Comparison of ENCODE assay signal across 24 cellular contexts in genomic region chr3:20462723-20463122, GRCh38.
"Had no signal": no experiment of that assay in that cellular context is flagged by ENCODE, and none has a peak within 500 bp of the region (broad histone marks: within the 10 kb centered on the region; RNA-seq: fewer than 3 reads in every experiment).

No MANE protein-coding gene starts in this region.

- H3K36me3 ChIP-seq: esophagus squamous epithelium, lower lobe of right lung, transverse colon, uterus had no signal

- H3K4me1 Mint-ChIP-seq: activated B cell treated with CpG ODN at 0.5 μM for 24 hours; activated naive CD8-positive, alpha-beta T cell treated with anti-CD3 and anti-CD28 coated beads for 36 hours; nephron progenitor cell; stimulated activated memory B cell treated with anti-CD40 and anti-IgM and Interleukin-4, amounts not matched to agents 10 μg/mL and 1 μg/mL and 100 μg/mL, for 72 hours had no signal

- H3K9me3 ChIP-seq: lower lobe of right lung, uterus had no signal

- H3K4me3 ChIP-seq: esophagus squamous epithelium, lower lobe of right lung, mucosa of descending colon, transverse colon, uterus had no signal

- ATAC-seq: left lobe of liver; lower lobe of right lung; mucosa of descending colon; sciatic nerve; stimulated activated memory B cell treated with anti-CD40 and anti-IgM and Interleukin-4, amounts not matched to agents 10 μg/mL and 1 μg/mL and 100 μg/mL, for 72 hours had no signal

- H3K27me3 Mint-ChIP-seq: activated B cell treated with CpG ODN at 0.5 μM for 24 hours; activated CD4-positive, alpha-beta memory T cell treated with anti-CD3 and anti-CD28 coated beads for 36 hours; activated naive CD8-positive, alpha-beta T cell treated with anti-CD3 and anti-CD28 coated beads for 36 hours; stimulated activated memory B cell treated with anti-CD40 and anti-IgM and Interleukin-4, amounts not matched to agents 10 μg/mL and 1 μg/mL and 100 μg/mL, for 72 hours had no signal

- H3K4me3 Mint-ChIP-seq: activated B cell treated with CpG ODN at 0.5 μM for 24 hours; activated CD4-positive, alpha-beta memory T cell treated with anti-CD3 and anti-CD28 coated beads for 36 hours; activated naive CD8-positive, alpha-beta T cell treated with anti-CD3 and anti-CD28 coated beads for 36 hours; nephron progenitor cell; stimulated activated memory B cell treated with anti-CD40 and anti-IgM and Interleukin-4, amounts not matched to agents 10 μg/mL and 1 μg/mL and 100 μg/mL, for 72 hours had no signal

- H3K27ac Mint-ChIP-seq: activated B cell treated with CpG ODN at 0.5 μM for 24 hours; activated CD4-positive, alpha-beta memory T cell treated with anti-CD3 and anti-CD28 coated beads for 36 hours; activated naive CD8-positive, alpha-beta T cell treated with anti-CD3 and anti-CD28 coated beads for 36 hours; nephron progenitor cell; stimulated activated memory B cell treated with anti-CD40 and anti-IgM and Interleukin-4, amounts not matched to agents 10 μg/mL and 1 μg/mL and 100 μg/mL, for 72 hours had no signal

- H3K27me3 ChIP-seq: esophagus squamous epithelium, transverse colon, uterus had no signal

- DNase-seq: activated B cell treated with CpG ODN at 0.5 μM for 24 hours; activated CD4-positive, alpha-beta memory T cell treated with anti-CD3 and anti-CD28 coated beads for 36 hours; activated CD4-positive, alpha-beta T cell treated with anti-CD3 and anti-CD28 coated beads for 4 hours; activated naive CD4-positive, alpha-beta T cell treated with Interleukin-2 at 50 U/mL for 16 hours; activated naive CD8-positive, alpha-beta T cell treated with anti-CD3 and anti-CD28 coated beads for 36 hours; activated T-cell treated with anti-CD3 and anti-CD28 coated beads, Interleukin-2, amount 50 U/mL, for 48 hours; amygdala; caudate nucleus; effector memory CD4-positive, alpha-beta T cell; esophagus squamous epithelium; kidney; lower lobe of right lung; mesendoderm; mucosa of descending colon; nephron progenitor cell; nucleus accumbens; small intestine; stimulated activated CD4-positive, alpha-beta T cell treated with anti-CD3 and anti-CD28 coated beads, Interleukin-15, amount 100 ng/mL, for 24 hours; T-helper 1 cell; transverse colon; uterus had no signal

- H3K4me1 ChIP-seq: esophagus squamous epithelium, lower lobe of right lung, transverse colon, uterus had no signal
